Comparison of ENCODE assay signal across 8 cellular contexts in genomic region chr18:14415806-14416205, GRCh38.
DNase-seq lines count a peak whose midpoint lies in the region; ATAC-seq and TF ChIP-seq lines count a peak whose summit lies in the region.
"Not testable (repeated sequence)": the region's sequence is repeated elsewhere in the genome, so short reads cannot be mapped to it uniquely, and the experiment has no call there.

No MANE protein-coding gene starts in this region.

- H3K27ac ChIP-seq in lower lobe of right lung = not testable (repeated sequence)

- H3K9me3 ChIP-seq in lower lobe of right lung = not testable (repeated sequence)

- H3K4me1 ChIP-seq in lower lobe of right lung = not testable (repeated sequence)

- H3K36me3 ChIP-seq in lower lobe of right lung = not testable (repeated sequence)

- TF ChIP-seq CTCF in GM12873 (IDR thresholded peaks at IDR 0.05; ENCODE audit: insufficient read depth, low read depth, low read length, missing control alignments) = peak; percentile 47
- TF ChIP-seq CTCF in lower lobe of right lung (IDR thresholded peaks at IDR 0.05) = peak; percentile 29

- DNase-seq in A172 (ENCODE audit: low spot score) (peak; percentile 43), NCI-H460 (ENCODE audit: extremely low read depth, low read depth) (peak; percentile 0)
- peak; percentile 16 to 34 for DNase-seq in activated CD4-positive, alpha-beta T cell treated with anti-CD3 and anti-CD28 coated beads for 4 hours
- DNase-seq in activated effector memory CD4-positive, alpha-beta T cell treated with Interleukin-2 at 50 U/mL for 16 hours = peak; percentile 32
- peak; percentile 2 for DNase-seq in effector CD4-positive, alpha-beta T cell
- not testable (repeated sequence) for DNase-seq in lower lobe of right lung
- peak; percentile 26 for DNase-seq in stimulated activated CD4-positive, alpha-beta T cell treated with anti-CD3 and anti-CD28 coated beads, Interleukin-2, amount 100 ng/mL, for 4 hours (ENCODE audit: low read depth)

- ATAC-seq in lower lobe of right lung = not testable (repeated sequence)

- not testable (repeated sequence) for H3K27me3 ChIP-seq in lower lobe of right lung (ENCODE audit: low read depth)

- H3K4me3 ChIP-seq in lower lobe of right lung = not testable (repeated sequence)

- intact Hi-C loops in lower lobe of right lung (cut with DNase I) = not testable (repeated sequence)
